ENCODE assay signal across 8 cellular contexts in genomic region chr9:137453643-137454081, GRCh38. TPM values are rescaled to one million over a fixed set of nuclear protein-coding genes. Genes with fewer than 3 reads are reported as not detected.
DNase-seq lines count a peak whose midpoint lies in the region; ATAC-seq and TF ChIP-seq lines count a peak whose summit lies in the region.

No MANE protein-coding gene starts in this region.

- no peak overlapping the region for H3K4me3 Mint-ChIP-seq in activated naive CD8-positive, alpha-beta T cell treated with anti-CD3 and anti-CD28 coated beads, Interleukin-2, amount 10 ng/mL, durations not matched to agents 7 days and 5 days

- DNase-seq in SK-MEL-5 (ENCODE audit: low read depth, low spot score) (peak; percentile 55), left cardiac atrium (peak; percentile 79), renal cortical epithelial cell (ENCODE audit: low read depth) (peak; percentile 19), HT-29 (ENCODE audit: low spot score) (no peak)
- peak; percentile 39 for DNase-seq in activated naive CD8-positive, alpha-beta T cell treated with anti-CD3 and anti-CD28 coated beads, Interleukin-2, amount 10 ng/mL, durations not matched to agents 7 days and 5 days

- POLR2A ChIA-PET in HEK293 (lab: Yijun Ruan, JAX) = interaction anchor here (1.5 kb wide), 1 partner anchor 31 kb away, joined by 5 read pairs; no protein-coding TSS in a partner anchor
- POLR2A ChIA-PET in activated naive CD8-positive, alpha-beta T cell treated with anti-CD3 and anti-CD28 coated beads, Interleukin-2, amount 10 ng/mL, durations not matched to agents 7 days and 5 days (lab: Charles Lee) = interaction anchor here (1.0 to 2.0 kb wide), 2 partner anchors 8 to 10 kb away, joined by 3 to 5 read pairs; no protein-coding TSS in a partner anchor

- H3K27ac ChIP-seq in C4-2B (peak overlapping the region; percentile 18; the same call in 1 of the 2 replicates), HEK293 (ENCODE audit: extremely low read depth, low read depth, low read length) (no peak overlapping the region)

- H3K4me1 ChIP-seq in HEK293 (ENCODE audit: control insufficient read depth, insufficient read depth, low read length) = no peaks in the 10 kb centered on the region; the same call in 1 of the 2 replicates

- H3K36me3 ChIP-seq in HEK293 (ENCODE audit: control insufficient read depth in 2 of 2, insufficient read depth in 1 of 2, low read length in 2 of 2) = peaks cover 0 to 70% of the 10 kb centered on the region in 2 experiments; a peak in 2 of 3 replicates

- no peak overlapping the region for H3K27ac Mint-ChIP-seq in activated naive CD8-positive, alpha-beta T cell treated with anti-CD3 and anti-CD28 coated beads, Interleukin-2, amount 10 ng/mL, durations not matched to agents 7 days and 5 days

- H3K27me3 Mint-ChIP-seq in activated naive CD8-positive, alpha-beta T cell treated with anti-CD3 and anti-CD28 coated beads, Interleukin-2, amount 10 ng/mL, durations not matched to agents 7 days and 5 days = no peaks in the 10 kb centered on the region

- in situ Hi-C loops in SK-MEL-5 (cut with HindIII; ENCODE audit: low pct_unique_long_range_greater_than_20kb, low sequenced_read_pairs) = no loop called here

- no peaks in the 10 kb centered on the region for H3K9me3 ChIP-seq in HEK293 (ENCODE audit: control insufficient read depth, insufficient read depth, low read depth, low read length)

- peaks cover 37% of the 10 kb centered on the region for H3K36me3 Mint-ChIP-seq in activated naive CD8-positive, alpha-beta T cell treated with anti-CD3 and anti-CD28 coated beads, Interleukin-2, amount 10 ng/mL, durations not matched to agents 7 days and 5 days

- TF ChIP-seq CTCF in C4-2B (conservative IDR thresholded peaks at IDR 0.05) = no peak
- no peak for TF ChIP-seq CTCF in HEK293 (tag by site-specific recombination; IDR thresholded peaks at IDR 0.05)

- no peak overlapping the region for H3K4me3 ChIP-seq in HEK293 (ENCODE audit: low read depth, low read length)

- no peak for ATAC-seq in activated naive CD8-positive, alpha-beta T cell treated with anti-CD3 and anti-CD28 coated beads, Interleukin-2, amount 10 ng/mL, durations not matched to agents 7 days and 5 days (ENCODE audit: low read depth)
- ATAC-seq in left cardiac atrium (peak; percentile 68 to 80), GM21360 (IDR thresholded peaks at IDR 0.05; ENCODE audit: unreplicated experiment) (no peak)

- H3K9me3 Mint-ChIP-seq in activated naive CD8-positive, alpha-beta T cell treated with anti-CD3 and anti-CD28 coated beads, Interleukin-2, amount 10 ng/mL, durations not matched to agents 7 days and 5 days = no peaks in the 10 kb centered on the region

- peaks cover 15% of the 10 kb centered on the region for H3K4me1 Mint-ChIP-seq in activated naive CD8-positive, alpha-beta T cell treated with anti-CD3 and anti-CD28 coated beads, Interleukin-2, amount 10 ng/mL, durations not matched to agents 7 days and 5 days

- intact Hi-C loops in left cardiac atrium (cut with DNase I) = no loop called here

- CTCF ChIA-PET in HEK293 (lab: Yijun Ruan, JAX) = interaction anchor here (0.6 to 1.1 kb wide), 3 partner anchors 8 to 141 kb away, joined by 3 to 4 read pairs (median 3); no protein-coding TSS in a partner anchor

TF ChIP-seq in HEK293, 187 proteins besides CTCF, POLR2A, EP300 and RAD21:
- TF ChIP-seq ZNF140 (tag by site-specific recombination; IDR thresholded peaks at IDR 0.05) (no peak), WT1 (tag by site-specific recombination; IDR thresholded peaks at IDR 0.05) (no peak), ZNF658 (tag by site-specific recombination; IDR thresholded peaks at IDR 0.05) (no peak), KLF9 (tag by site-specific recombination; IDR thresholded peaks at IDR 0.05; ENCODE audit: low read depth) (0 out of 2 replicates have a peak, but pooled peaks have one; percentile 42), KLF8 (tag by site-specific recombination; IDR thresholded peaks at IDR 0.05) (peak; percentile 85), ZSCAN16 (tag by site-specific recombination; IDR thresholded peaks at IDR 0.05) (peak; percentile 94), ZNF394 (tag by site-specific recombination; IDR thresholded peaks at IDR 0.05; ENCODE audit: borderline replicate concordance) (no peak), ZNF518A (tag by site-specific recombination; conservative IDR thresholded peaks at IDR 0.05; ENCODE audit: low read depth) (no peak), SP3 (tag by site-specific recombination; IDR thresholded peaks at IDR 0.05) (0 out of 2 replicates have a peak, but pooled peaks have one; percentile 43), SP2 (tag by site-specific recombination; IDR thresholded peaks at IDR 0.05) (peak; percentile 32; the same call in 1 of the 2 replicates)

RNA-seq across cellular contexts. Expression of gene NSMF, which starts 5.5 kb away (rescaled TPM):
- total RNA-seq in SK-MEL-5 (2014; rRNA removed; shearing (Covaris generic)) = 22.4 and 25.5 TPM in 2 replicates
- polyA plus RNA-seq in SK-MEL-5 (2015; cell fraction: cytosol; rRNA removed) = 84.1 and 95.3 TPM in 2 replicates
- polyA plus RNA-seq in SK-MEL-5 (2015; cell fraction: nucleus; rRNA removed) = 204 and 302 TPM in 2 replicates
- 10 to 100 TPM; 54.3 to 58.4 TPM for total RNA-seq in activated naive CD8-positive, alpha-beta T cell treated with anti-CD3 and anti-CD28 coated beads, Interleukin-2, amount 10 ng/mL, durations not matched to agents 7 days and 5 days
- total RNA-seq in left cardiac atrium (10 to 100 TPM; 20.5 to 25.1 TPM), renal cortical epithelial cell (12.0 and 20.4 TPM in 2 replicates)
- 74.4 and 77.7 TPM in 2 replicates for total RNA-seq in HT-29 (2014; rRNA removed; shearing (Covaris generic))

RNA-seq across cellular contexts. Expression of gene ENTPD8, which starts 12.5 kb away (rescaled TPM):
- not detected in 2 replicates for total RNA-seq in SK-MEL-5 (2014; rRNA removed; shearing (Covaris generic))
- not detected in 2 replicates for polyA plus RNA-seq in SK-MEL-5 (2015; cell fraction: cytosol; rRNA removed)
- polyA plus RNA-seq in SK-MEL-5 (2015; cell fraction: nucleus; rRNA removed) = 1.1 and 1.4 TPM in 2 replicates
- total RNA-seq in activated naive CD8-positive, alpha-beta T cell treated with anti-CD3 and anti-CD28 coated beads, Interleukin-2, amount 10 ng/mL, durations not matched to agents 7 days and 5 days = not detected
- total RNA-seq in left cardiac atrium = not detected
- total RNA-seq in renal cortical epithelial cell = 0.05 and 0.17 TPM in 2 replicates
- 0.76 and 1.3 TPM in 2 replicates for total RNA-seq in HT-29 (2014; rRNA removed; shearing (Covaris generic))

RNA-seq across cellular contexts. Expression of gene NOXA1, which starts 30.5 kb away (rescaled TPM):
- total RNA-seq in SK-MEL-5 (2014; rRNA removed; shearing (Covaris generic)) = 0.55 and 0.75 TPM in 2 replicates
- 0.15 and 0.94 TPM in 2 replicates for polyA plus RNA-seq in SK-MEL-5 (2015; cell fraction: cytosol; rRNA removed)
- polyA plus RNA-seq in SK-MEL-5 (2015; cell fraction: nucleus; rRNA removed) = 9.0 and 23.1 TPM in 2 replicates
- total RNA-seq in activated naive CD8-positive, alpha-beta T cell treated with anti-CD3 and anti-CD28 coated beads, Interleukin-2, amount 10 ng/mL, durations not matched to agents 7 days and 5 days = 1 to 10 TPM; 2.8 to 3.7 TPM
- total RNA-seq in left cardiac atrium (1 to 10 TPM; 2.5 to 5.3 TPM), renal cortical epithelial cell (2.1 and 2.8 TPM in 2 replicates)
- total RNA-seq in HT-29 (2014; rRNA removed; shearing (Covaris generic)) = 1.5 and 3.7 TPM in 2 replicates

RNA-seq across cellular contexts. Expression of gene EXD3, which starts 30.7 kb away (rescaled TPM):
- 1.4 and 1.7 TPM in 2 replicates for total RNA-seq in SK-MEL-5 (2014; rRNA removed; shearing (Covaris generic))
- polyA plus RNA-seq in SK-MEL-5 (2015; cell fraction: cytosol; rRNA removed) = 1.8 and 2.2 TPM in 2 replicates
- polyA plus RNA-seq in SK-MEL-5 (2015; cell fraction: nucleus; rRNA removed) = 13.2 and 18.3 TPM in 2 replicates
- 10 to 100 TPM; 23.4 to 24.7 TPM for total RNA-seq in activated naive CD8-positive, alpha-beta T cell treated with anti-CD3 and anti-CD28 coated beads, Interleukin-2, amount 10 ng/mL, durations not matched to agents 7 days and 5 days
- total RNA-seq in left cardiac atrium = 10 to 100 TPM in 1 of 2 donors, 1 to 10 TPM in 1; 8.0 to 11.7 TPM
- total RNA-seq in renal cortical epithelial cell = 11.6 and 12.2 TPM in 2 replicates
- 7.6 and 14.1 TPM in 2 replicates for total RNA-seq in HT-29 (2014; rRNA removed; shearing (Covaris generic))

Comparison
In these comparisons a context has a peak if more than half of its experiments do, and no peak if none do; other contexts are left out.
1. ATAC-seq: peak in left cardiac atrium (2 of 2); none in activated naive CD8-positive, alpha-beta T cell treated with anti-CD3 and anti-CD28 coated beads, Interleukin-2, amount 10 ng/mL, durations not matched to agents 7 days and 5 days (single experiment) and GM21360 (single experiment).